ENCODE assay signal across 1 cellular context in genomic region chr1:212242288-212242984, GRCh38.
A peak's percentile ranks its signal among the peaks of the same experiment; 100 is the strongest.
TF ChIP-seq lines count a peak whose summit lies in the region.

No MANE protein-coding gene starts in this region.

TF ChIP-seq in HepG2, 621 proteins besides CTCF, POLR2A, EP300 and RAD21 (continued from another document and continues in another):
- TF ChIP-seq ZBTB44 (CRISPR knock-in tag; IDR thresholded peaks at IDR 0.05) (no peak), TCF7L2 (IDR thresholded peaks at IDR 0.05; ENCODE audit: low read depth, low read length) (no peak), IRX3 (CRISPR knock-in tag; IDR thresholded peaks at IDR 0.05; ENCODE audit: borderline replicate concordance, low read depth) (no peak), TMF1 (CRISPR knock-in tag; IDR thresholded peaks at IDR 0.05; ENCODE audit: low read depth) (no peak), ZNF44 (CRISPR knock-in tag; IDR thresholded peaks at IDR 0.05) (no peak), FLYWCH1 (CRISPR knock-in tag; IDR thresholded peaks at IDR 0.05) (no peak), ZNF234 (CRISPR knock-in tag; conservative IDR thresholded peaks at IDR 0.05) (no peak), ZNF605 (CRISPR knock-in tag; IDR thresholded peaks at IDR 0.05) (no peak), SNAI1 (CRISPR knock-in tag; IDR thresholded peaks at IDR 0.05; ENCODE audit: borderline replicate concordance) (no peak), ZFP91 (CRISPR knock-in tag; IDR thresholded peaks at IDR 0.05; ENCODE audit: borderline replicate concordance) (peak; percentile 18; the same call in 1 of the 2 replicates), SIN3A (IDR thresholded peaks at IDR 0.05; ENCODE audit: borderline replicate concordance, low read depth, low read length) (no peak), ZNF546 (CRISPR knock-in tag; conservative IDR thresholded peaks at IDR 0.05) (no peak), ZFP37 (CRISPR knock-in tag; IDR thresholded peaks at IDR 0.05; ENCODE audit: borderline replicate concordance) (no peak), PLSCR1 (CRISPR knock-in tag; IDR thresholded peaks at IDR 0.05; ENCODE audit: borderline replicate concordance) (no peak), ZSCAN12 (CRISPR knock-in tag; IDR thresholded peaks at IDR 0.05) (no peak), PCBP2 (optimal IDR thresholded peaks at IDR 0.05; ENCODE audit: low read depth, low read length, poor library complexity, severe bottlenecking) (no peak), GFI1 (CRISPR knock-in tag; IDR thresholded peaks at IDR 0.05; ENCODE audit: borderline replicate concordance) (peak; percentile 56; the same call in 1 of the 2 replicates), NFKB2 (CRISPR knock-in tag; IDR thresholded peaks at IDR 0.05; ENCODE audit: borderline replicate concordance) (no peak), HOXA3 (CRISPR knock-in tag; IDR thresholded peaks at IDR 0.05) (0 out of 2 replicates have a peak, but pooled peaks have one; percentile 19), ZMAT5 (CRISPR knock-in tag; IDR thresholded peaks at IDR 0.05; ENCODE audit: borderline replicate concordance, low read depth) (no peak), SMC3 (IDR thresholded peaks at IDR 0.05; ENCODE audit: low read length) (no peak), XBP1 (CRISPR knock-in tag; IDR thresholded peaks at IDR 0.05) (no peak), ZNF30 (CRISPR knock-in tag; IDR thresholded peaks at IDR 0.05) (no peak), MAFK (conservative IDR thresholded peaks at IDR 0.05 in 1 of 2, IDR thresholded peaks at IDR 0.05 in 1 of 2; ENCODE audit: low read length in 2 of 2) (no peak), ZNF549 (CRISPR knock-in tag; IDR thresholded peaks at IDR 0.05) (no peak), KDM6A (CRISPR knock-in tag; IDR thresholded peaks at IDR 0.05; ENCODE audit: low read depth) (no peak), ATF5 (CRISPR knock-in tag; IDR thresholded peaks at IDR 0.05; ENCODE audit: low read depth) (no peak), ZNF790 (CRISPR knock-in tag; IDR thresholded peaks at IDR 0.05; ENCODE audit: borderline replicate concordance) (no peak), MED1 (CRISPR knock-in tag; IDR thresholded peaks at IDR 0.05) (peak; percentile 72), NONO (IDR thresholded peaks at IDR 0.05) (no peak), NONO (CRISPR knock-in tag; conservative IDR thresholded peaks at IDR 0.05) (no peak), GPN1 (CRISPR knock-in tag; IDR thresholded peaks at IDR 0.05; ENCODE audit: borderline replicate concordance) (no peak), BRD4 (CRISPR knock-in tag; IDR thresholded peaks at IDR 0.05) (no peak), PBX2 (CRISPR knock-in tag; IDR thresholded peaks at IDR 0.05) (no peak), ZNF460 (CRISPR knock-in tag; IDR thresholded peaks at IDR 0.05; ENCODE audit: borderline replicate concordance) (no peak), NR3C1 (CRISPR knock-in tag; IDR thresholded peaks at IDR 0.05) (no peak), ZNF691 (CRISPR knock-in tag; IDR thresholded peaks at IDR 0.05; ENCODE audit: borderline replicate concordance, low read depth) (no peak), HMGXB4 (CRISPR knock-in tag; IDR thresholded peaks at IDR 0.05; ENCODE audit: borderline replicate concordance in 1 of 2, low read depth in 1 of 2) (peak in 1 of 2 experiments; percentile 50; a peak in 1 of 4 replicates), MEF2D (CRISPR knock-in tag; IDR thresholded peaks at IDR 0.05) (peak; percentile 98), ZNF136 (CRISPR knock-in tag; IDR thresholded peaks at IDR 0.05; ENCODE audit: low read depth) (no peak), ZNF230 (CRISPR knock-in tag; IDR thresholded peaks at IDR 0.05) (no peak), NFATC3 (CRISPR knock-in tag; IDR thresholded peaks at IDR 0.05) (no peak), SATB2 (CRISPR knock-in tag; IDR thresholded peaks at IDR 0.05) (0 out of 2 replicates have a peak, but pooled peaks have one; percentile 32), PBX3 (CRISPR knock-in tag; IDR thresholded peaks at IDR 0.05; ENCODE audit: borderline replicate concordance) (no peak), AHR (CRISPR knock-in tag; IDR thresholded peaks at IDR 0.05) (no peak), SETDB1 (CRISPR knock-in tag; IDR thresholded peaks at IDR 0.05; ENCODE audit: borderline replicate concordance) (no peak), FOXA1 (IDR thresholded peaks at IDR 0.05) (no peak), FOXA1 (CRISPR knock-in tag; IDR thresholded peaks at IDR 0.05) (peak; percentile 72), CREB1 (IDR thresholded peaks at IDR 0.05) (no peak), CREB1 (CRISPR knock-in tag; IDR thresholded peaks at IDR 0.05) (peak; percentile 74), SRY (CRISPR knock-in tag; IDR thresholded peaks at IDR 0.05) (no peak), EEA1 (CRISPR knock-in tag; IDR thresholded peaks at IDR 0.05; ENCODE audit: borderline replicate concordance) (no peak), ZNF768 (CRISPR knock-in tag; IDR thresholded peaks at IDR 0.05) (no peak), MTA1 (CRISPR knock-in tag; IDR thresholded peaks at IDR 0.05; ENCODE audit: borderline replicate concordance) (no peak), FIP1L1 (IDR thresholded peaks at IDR 0.05; ENCODE audit: borderline replicate concordance, insufficient read depth, low read depth, low read length) (no peak), ZNF740 (CRISPR knock-in tag; IDR thresholded peaks at IDR 0.05) (no peak), ZFP1 (CRISPR knock-in tag; IDR thresholded peaks at IDR 0.05) (no peak), KDM5A (IDR thresholded peaks at IDR 0.05; ENCODE audit: borderline replicate concordance, low read length) (no peak), AFF4 (CRISPR knock-in tag; IDR thresholded peaks at IDR 0.05) (no peak)
